9 cellular contexts compared by ENCODE assay signal in genomic region chr16:61998460-61998859, GRCh38. TPM values are rescaled to one million over a fixed set of nuclear protein-coding genes. Genes with fewer than 3 reads are reported as not detected.
"Had no signal": no experiment of that assay in that cellular context is flagged by ENCODE, and none has a peak within 500 bp of the region (broad histone marks: within the 10 kb centered on the region; RNA-seq: fewer than 3 reads in every experiment).

No MANE protein-coding gene starts in this region.

- H3K4me2 ChIP-seq: KMS-11 had no signal

- DNase-seq: GM23248, GOT3, H9, HCEC 1CT, KBM-7 had no signal

- H3K27ac ChIP-seq: GM23248, KMS-11 had no signal

- H3K4me3 ChIP-seq: GM23248 had no signal

- FAIRE-seq: H54 had no signal

- H3K9ac ChIP-seq: GM23248, KMS-11 had no signal

- H2AFZ ChIP-seq: GM23248 had no signal

RNA-seq across cellular contexts. Expression of gene CDH8, which starts 37.8 kb away (rescaled TPM):
- total RNA-seq: GM23248, HT1080 had no signal
- polyA plus RNA-seq: GM23248, IgD-negative memory B cell had no signal
